ENCODE assay signal across 17 cellular contexts in genomic region chr15:99613481-99613880, GRCh38. TPM values are rescaled to one million over a fixed set of nuclear protein-coding genes. Genes with fewer than 3 reads are reported as not detected.
DNase-seq lines count a peak whose midpoint lies in the region; ATAC-seq and TF ChIP-seq lines count a peak whose summit lies in the region.
"Had no signal": no experiment of that assay in that cellular context is flagged by ENCODE, and none has a peak within 500 bp of the region (broad histone marks: within the 10 kb centered on the region; RNA-seq: fewer than 3 reads in every experiment).

No MANE protein-coding gene starts in this region.

- POLR2A ChIA-PET in CD8-positive, alpha-beta T cell (lab: Charles Lee): no interaction called here

- ATAC-seq in right lobe of liver (peak in 1 of 4 donors; percentile 17), HG03432 (IDR thresholded peaks at IDR 0.05; ENCODE audit: unreplicated experiment) (no peak), HG03045 (IDR thresholded peaks at IDR 0.05; ENCODE audit: unreplicated experiment) (no peak)
- ATAC-seq in CD8-positive, alpha-beta T cell: no peak
- ATAC-seq: GM23338 had no signal

- DNase-seq in Karpas-422 (no peak), right lobe of liver (no peak), spleen (no peak)
- no peak for DNase-seq in CD8-positive, alpha-beta T cell
- DNase-seq: Calu3; CD4-positive, CD25-positive, alpha-beta regulatory T cell; DMS79; KBM-7; NCI-H1048; NCI-H2227 treated with DMSO at 0.1 percent for 48 hours; NCI-H69; PC-9 had no signal

- WGBS in right lobe of liver (ENCODE audit: insufficient coverage, low coverage, low lambda C conversion rate, missing lambda C conversion rate): 47% methylated on average over 3 of the region's 3 CpGs
- 77 to 92% (median 79%) methylated on average over 3 of the region's 3 CpGs for WGBS in spleen, 5 donors

- no peaks in the 10 kb centered on the region for H3K9me3 Mint-ChIP-seq in CD8-positive, alpha-beta T cell
- H3K9me3 Mint-ChIP-seq: GM23338 had no signal

- peaks cover 61 to 96% (median 87%) of the 10 kb centered on the region in 11 experiments; a peak in 21 of 22 replicates for H4K20me1 ChIP-seq in BLaER1 treated with 17β-estradiol and CSF1 and Interleukin-3, amounts not matched to agents 10 nM and 100 nM
- peaks cover 5% of the 10 kb centered on the region for H4K20me1 ChIP-seq in Karpas-422 (ENCODE audit: insufficient read depth, low read depth, low read length)

- H3K27me3 Mint-ChIP-seq in CD8-positive, alpha-beta T cell (ENCODE audit: low read depth): no peaks in the 10 kb centered on the region
- H3K27me3 Mint-ChIP-seq: CD4-positive, CD25-positive, alpha-beta regulatory T cell had no signal

- H3K4me2 ChIP-seq in BLaER1 treated with 17β-estradiol and CSF1 and Interleukin-3, amounts not matched to agents 10 nM and 100 nM: peak overlapping the region in 7 of 11 experiments; percentile 5 to 75 (median 53); a peak in 8 of 22 replicates
- no peak overlapping the region for H3K4me2 ChIP-seq in Karpas-422 (ENCODE audit: low read depth, low read length, poor library complexity, severe bottlenecking)
- H3K4me2 ChIP-seq: A549, GM23338 had no signal

- H3K36me3 ChIP-seq in BLaER1 treated with 17β-estradiol and CSF1 and Interleukin-3, amounts not matched to agents 10 nM and 100 nM: peaks cover 16 to 90% (median 71%) of the 10 kb centered on the region in 11 experiments; a peak in 19 of 22 replicates
- H3K36me3 ChIP-seq in Karpas-422 (ENCODE audit: insufficient read depth, low read length) (no peaks in the 10 kb centered on the region), right lobe of liver (no peaks in the 10 kb centered on the region), spleen (no peaks in the 10 kb centered on the region)
- H3K36me3 ChIP-seq in CD8-positive, alpha-beta T cell (ENCODE audit: insufficient read depth, low read length): no peaks in the 10 kb centered on the region

- H3K9me2 ChIP-seq in Karpas-422 (replicated peaks; ENCODE audit: insufficient read depth, low read length): no peaks in the 10 kb centered on the region

- H3K9ac ChIP-seq in BLaER1 treated with 17β-estradiol and CSF1 and Interleukin-3, amounts not matched to agents 10 nM and 100 nM: no peak overlapping the region
- H3K9ac ChIP-seq in Karpas-422 (ENCODE audit: low read length): no peak overlapping the region

- TF ChIP-seq CTCF in right lobe of liver (IDR thresholded peaks at IDR 0.05): no peak
- no peak for TF ChIP-seq CTCF in spleen (IDR thresholded peaks at IDR 0.05 in 8 of 11, conservative IDR thresholded peaks at IDR 0.05 in 3 of 11)
- TF ChIP-seq CTCF in CD8-positive, alpha-beta T cell (IDR thresholded peaks at IDR 0.05): no peak

- no peak overlapping the region for H3K4me3 Mint-ChIP-seq in CD8-positive, alpha-beta T cell
- H3K4me3 Mint-ChIP-seq: CD4-positive, CD25-positive, alpha-beta regulatory T cell; GM23338 had no signal

- H3K9me3 ChIP-seq in BLaER1 treated with 17β-estradiol and CSF1 and Interleukin-3, amounts not matched to agents 10 nM and 100 nM (replicated peaks in 1 of 11): peaks cover 0 to 51% (median 20%) of the 10 kb centered on the region in 11 experiments; a peak in 14 of 22 replicates
- H3K9me3 ChIP-seq in Karpas-422 (ENCODE audit: low read length): no peaks in the 10 kb centered on the region
- H3K9me3 ChIP-seq in right lobe of liver: no peaks in the 10 kb centered on the region
- no peaks in the 10 kb centered on the region for H3K9me3 ChIP-seq in spleen
- H3K9me3 ChIP-seq in CD8-positive, alpha-beta T cell (ENCODE audit: low read length): no peaks in the 10 kb centered on the region
- H3K9me3 ChIP-seq: A549 had no signal

- H3K27ac ChIP-seq in BLaER1 treated with 17β-estradiol and CSF1 and Interleukin-3, amounts not matched to agents 10 nM and 100 nM: peak overlapping the region in 5 of 11 experiments; percentile 33 to 65 (median 58); a peak in 2 of 22 replicates
- H3K27ac ChIP-seq in Karpas-422 (ENCODE audit: low read length) (peak overlapping the region; percentile 50; the same call in 1 of the 2 replicates), right lobe of liver (peak overlapping the region in 2 of 3 donors; percentile 70 to 84), spleen (peak overlapping the region in 7 of 8 donors; percentile 55 to 88 (median 84))
- no peak overlapping the region for H3K27ac ChIP-seq in CD8-positive, alpha-beta T cell (ENCODE audit: low read depth, low read length)
- H3K27ac ChIP-seq: A549 had no signal

- H3K4me1 Mint-ChIP-seq in CD8-positive, alpha-beta T cell (ENCODE audit: low read depth): peaks cover 65% of the 10 kb centered on the region

- no peak overlapping the region for H3K4me3 ChIP-seq in BLaER1 treated with 17β-estradiol and CSF1 and Interleukin-3, amounts not matched to agents 10 nM and 100 nM
- no peak overlapping the region for H3K4me3 ChIP-seq in Karpas-422 (ENCODE audit: low read length)
- no peak overlapping the region for H3K4me3 ChIP-seq in right lobe of liver
- no peak overlapping the region for H3K4me3 ChIP-seq in spleen
- no peak overlapping the region for H3K4me3 ChIP-seq in CD8-positive, alpha-beta T cell (ENCODE audit: low read depth, low read length)
- H3K4me3 ChIP-seq: A549, GM23338, PC-9 had no signal

- TF ChIP-seq POLR2A in right lobe of liver (IDR thresholded peaks at IDR 0.05): no peak
- TF ChIP-seq POLR2A in spleen (IDR thresholded peaks at IDR 0.05): no peak

- H3K27me3 ChIP-seq in BLaER1 treated with 17β-estradiol and CSF1 and Interleukin-3, amounts not matched to agents 10 nM and 100 nM: no peaks in the 10 kb centered on the region
- H3K27me3 ChIP-seq in Karpas-422 (ENCODE audit: low read length) (no peaks in the 10 kb centered on the region), right lobe of liver (no peaks in the 10 kb centered on the region), spleen (replicated peaks in 1 of 7) (no peaks in the 10 kb centered on the region)
- H3K27me3 ChIP-seq in CD8-positive, alpha-beta T cell (ENCODE audit: insufficient read depth, low read length): no peaks in the 10 kb centered on the region

- H2AFZ ChIP-seq in Karpas-422 (ENCODE audit: low read length): no peak overlapping the region
- H2AFZ ChIP-seq: GM23338, PC-9 had no signal

- intact Hi-C loops in right lobe of liver (cut with DNase I) (no loop called here), spleen (cut with DNase I; ENCODE audit: low total_unique reads) (no loop called here)
- intact Hi-C loops in CD8-positive, alpha-beta T cell (cut with DNase I, micrococcal nuclease): no loop called here

- H3K27ac Mint-ChIP-seq in CD8-positive, alpha-beta T cell: no peak overlapping the region

- peaks cover 100% of the 10 kb centered on the region for H3K79me2 ChIP-seq in Karpas-422 (ENCODE audit: low read length)

- CTCF ChIA-PET in CD8-positive, alpha-beta T cell (lab: Charles Lee): interaction anchor here (0.7 kb wide), 1 partner anchor 19 kb away, joined by 3 read pairs; no protein-coding TSS in a partner anchor

- peaks cover 0 to 62% (median 21%) of the 10 kb centered on the region in 10 experiments; a peak in 16 of 20 replicates for H3K4me1 ChIP-seq in BLaER1 treated with 17β-estradiol and CSF1 and Interleukin-3, amounts not matched to agents 10 nM and 100 nM
- H3K4me1 ChIP-seq in Karpas-422 (ENCODE audit: low read length) (peaks cover 48% of the 10 kb centered on the region), right lobe of liver (peaks cover 0 to 52% (median 12%) of the 10 kb centered on the region in 4 donors), spleen (peaks cover 32 to 87% (median 65%) of the 10 kb centered on the region in 6 donors)
- H3K4me1 ChIP-seq in CD8-positive, alpha-beta T cell (ENCODE audit: insufficient read depth, low read length): peaks cover 25% of the 10 kb centered on the region

- peaks cover 2% of the 10 kb centered on the region for H3K36me3 Mint-ChIP-seq in CD8-positive, alpha-beta T cell

RNA-seq across cellular contexts. Expression of gene MEF2A, which starts 47.7 kb away (rescaled TPM):
- total RNA-seq in Karpas-422 (2014; rRNA removed; shearing (Covaris generic); ENCODE audit: low replicate concordance): 98.2 and 144 TPM in 2 replicates
- total RNA-seq in right lobe of liver: 10 to 100 TPM; 20.1 to 35.5 (median 25.4) TPM
- total RNA-seq in spleen: 100 to 1,000 TPM in 3 of 7 donors, 10 to 100 TPM in 4; 74.2 to 143 (median 96.4) TPM
- 10 to 100 TPM; 21.9 to 27.8 (median 27.2) TPM for polyA plus RNA-seq in spleen
- 10 to 100 TPM; 20.3 to 24.9 TPM for total RNA-seq in CD8-positive, alpha-beta T cell
